Comparison of ENCODE assay signal across 9 cellular contexts in genomic region chr4:176321589-176321988, GRCh38. TPM values are rescaled to one million over a fixed set of nuclear protein-coding genes. Genes with fewer than 3 reads are reported as not detected.
DNase-seq lines count a peak whose midpoint lies in the region; ATAC-seq, FAIRE-seq and TF ChIP-seq lines count a peak whose summit lies in the region.
"Had no signal": no experiment of that assay in that cellular context is flagged by ENCODE, and none has a peak within 500 bp of the region (broad histone marks: within the 10 kb centered on the region; RNA-seq: fewer than 3 reads in every experiment).

No MANE protein-coding gene starts in this region.

- no peak overlapping the region for H3K23ac ChIP-seq in neuronal stem cell (ENCODE audit: low read depth, low read length, poor library complexity)

- ATAC-seq in GM12878 (no peak), GM18519 (IDR thresholded peaks at IDR 0.05; ENCODE audit: low FRiP score, unreplicated experiment) (no peak), GM21447 (IDR thresholded peaks at IDR 0.05; ENCODE audit: unreplicated experiment) (no peak)

- H3K9ac ChIP-seq in GM12878 (ENCODE audit: control insufficient read depth, insufficient read depth, low read length) (peak overlapping the region; percentile 95; the same call in 1 of the 2 replicates), neuronal stem cell (ENCODE audit: low read depth, low read length, poor library complexity) (no peak overlapping the region)

- H3K36me3 ChIP-seq in A673 (ENCODE audit: insufficient read depth, low read length, poor library complexity, severe bottlenecking) (no peaks in the 10 kb centered on the region), GM12878 (ENCODE audit: control insufficient read depth in 2 of 2, insufficient read depth in 2 of 2, low read length in 1 of 2) (no peaks in the 10 kb centered on the region; a peak in 1 of 4 replicates), mesodermal cell (ENCODE audit: control insufficient read depth, insufficient read depth, low read length) (peaks cover 15% of the 10 kb centered on the region), neuronal stem cell (replicated peaks in 1 of 2; ENCODE audit: control insufficient read depth in 2 of 2, insufficient read depth in 2 of 2, low read length in 2 of 2) (peaks cover 0 to 16% of the 10 kb centered on the region in 2 donors), thyroid gland (no peaks in the 10 kb centered on the region)

- DNase-seq in A673 (ENCODE audit: low spot score) (no peak), HFF-Myc (ENCODE audit: extremely low read depth, low read depth) (no peak), GM12878 (ENCODE audit: low read depth, low spot score) (no peak), neuronal stem cell (ENCODE audit: low spot score) (no peak), thyroid gland (no peak)
- DNase-seq: caudate nucleus had no signal

- no peak for TF ChIP-seq EP300 in GM12878 (IDR thresholded peaks at IDR 0.05; ENCODE audit: borderline replicate concordance in 1 of 2, control insufficient read depth in 1 of 2, low read depth in 2 of 2, low read length in 2 of 2)

- H3K27me3 ChIP-seq in A673 (replicated peaks; ENCODE audit: insufficient read depth, low read depth, low read length, poor library complexity) (no peaks in the 10 kb centered on the region), GM12878 (replicated peaks in 1 of 2; ENCODE audit: control insufficient read depth in 2 of 2, insufficient read depth in 2 of 2, low read length in 1 of 2) (no peaks in the 10 kb centered on the region), neuronal stem cell (ENCODE audit: control insufficient read depth in 3 of 3, insufficient read depth in 3 of 3, low read depth in 1 of 3, low read length in 3 of 3) (no peaks in the 10 kb centered on the region), thyroid gland (no peaks in the 10 kb centered on the region)

- TF ChIP-seq CTCF in A673 (conservative IDR thresholded peaks at IDR 0.05; ENCODE audit: low read depth, low read length), result no peak
- no peak for TF ChIP-seq CTCF in HFF-Myc (IDR thresholded peaks at IDR 0.05; ENCODE audit: low read depth, low read length, missing control alignments)
- no peak for TF ChIP-seq CTCF in GM12878 (IDR thresholded peaks at IDR 0.05 in 2 of 3, conservative IDR thresholded peaks at IDR 0.05 in 1 of 3; ENCODE audit: control insufficient read depth in 2 of 3, extremely low read depth in 1 of 3, insufficient read depth in 1 of 3, low read depth in 3 of 3, low read length in 3 of 3)
- TF ChIP-seq CTCF in thyroid gland (IDR thresholded peaks at IDR 0.05), result no peak

- RAD21 ChIA-PET in GM12878 (lab: Charles Lee; ENCODE audit: unreplicated experiment), result interaction anchor here (0.7 kb wide), 1 partner anchor 368 kb away, joined by 3 read pairs; no protein-coding TSS in a partner anchor

- TF ChIP-seq POLR2A in GM12878 (IDR thresholded peaks at IDR 0.05; ENCODE audit: low read depth, low read length) (no peak), thyroid gland (IDR thresholded peaks at IDR 0.05) (no peak)

- BruUV-seq in A673 (replicated peaks; lab: Mats Ljungman, UMichigan) (no TSS peak), GM12878 (replicated peaks; lab: Mats Ljungman, UMichigan) (no TSS peak)

- H2BK5ac ChIP-seq in neuronal stem cell (ENCODE audit: low read length), result no peak overlapping the region

- H3K27ac ChIP-seq in A673 (ENCODE audit: low read depth, low read length, poor library complexity, severe bottlenecking), result no peak overlapping the region
- H3K27ac ChIP-seq in GM12878 (ENCODE audit: control insufficient read depth, insufficient read depth), result no peak overlapping the region
- no peak overlapping the region for H3K27ac ChIP-seq in mesodermal cell (ENCODE audit: low read depth, low read length, severe bottlenecking)
- H3K27ac ChIP-seq in neuronal stem cell (replicated peaks; ENCODE audit: low read length), result no peak overlapping the region
- peak overlapping the region in 1 of 3 donors; percentile 93 for H3K27ac ChIP-seq in thyroid gland

- no peak overlapping the region for H2BK12ac ChIP-seq in neuronal stem cell (ENCODE audit: low read length)

- no peak overlapping the region for H3K4ac ChIP-seq in neuronal stem cell (ENCODE audit: low read length)

- CTCF ChIA-PET in A673 (lab: Charles Lee) (no interaction called here), GM12878 (lab: Yijun Ruan, JAX) (interaction anchor here (1.0 kb wide), 1 partner anchor 8 kb away, joined by 3 read pairs; no protein-coding TSS in a partner anchor)

- TF ChIP-seq RAD21 in GM12878 (IDR thresholded peaks at IDR 0.05; ENCODE audit: insufficient read depth, low read depth, low read length), result no peak

- H3K14ac ChIP-seq in neuronal stem cell (ENCODE audit: low read length), result no peak overlapping the region

- POLR2A ChIA-PET in A673 (lab: Charles Lee; ENCODE audit: low non-redundant PET), result no interaction called here
- POLR2A ChIA-PET in GM12878 (lab: Charles Lee), result interaction anchor here (0.6 to 1.0 kb wide), 3 partner anchors 9 to 126 kb away, joined by 3 read pairs; no protein-coding TSS in a partner anchor

- H3K4me1 ChIP-seq in A673 (ENCODE audit: insufficient read depth, low read length, poor library complexity, severe bottlenecking) (peaks cover 20% of the 10 kb centered on the region), GM12878 (ENCODE audit: control insufficient read depth, insufficient read depth, low read length) (peaks cover 9% of the 10 kb centered on the region; the same call in 1 of the 2 replicates), mesodermal cell (ENCODE audit: control insufficient read depth, insufficient read depth, low read length, poor library complexity, severe bottlenecking) (no peaks in the 10 kb centered on the region), neuronal stem cell (ENCODE audit: control insufficient read depth in 2 of 2, insufficient read depth in 1 of 2, low read depth in 1 of 2, low read length in 2 of 2) (peaks cover 0 to 15% of the 10 kb centered on the region in 2 donors), thyroid gland (peaks cover 15 to 18% of the 10 kb centered on the region in 2 donors)

- H3K4me2 ChIP-seq in GM12878 (ENCODE audit: control insufficient read depth, insufficient read depth) (peak overlapping the region; percentile 85), neuronal stem cell (ENCODE audit: insufficient read depth, low read length, poor library complexity, severe bottlenecking) (no peak overlapping the region)

- 1% methylated on average over 5 of the region's 5 CpGs for WGBS in GM12878 (ENCODE audit: insufficient coverage, insufficient replicate concordance, low lambda C conversion rate, missing lambda C conversion rate)
- WGBS in mesodermal cell (ENCODE audit: insufficient coverage in 2 of 2), 2 experiments, result no CpG with 5 or more reads among the region's 5 CpGs
- no CpG with 5 or more reads among the region's 5 CpGs for WGBS in neuronal stem cell (ENCODE audit: extremely low coverage in 2 of 2, insufficient read length in 2 of 2, insufficient replicate concordance in 1 of 2), 2 donors
- 70 to 79% methylated on average over 5 of the region's 5 CpGs for WGBS in thyroid gland, 2 donors

- no peak overlapping the region for H3K18ac ChIP-seq in neuronal stem cell (ENCODE audit: low read length)

- no peak overlapping the region for H2AK5ac ChIP-seq in neuronal stem cell (ENCODE audit: low read depth, low read length)

- no peak overlapping the region for H2BK15ac ChIP-seq in neuronal stem cell (ENCODE audit: low read length)

- in situ Hi-C loops in GM12878 (cut with MboI), result no loop called here

- no peak overlapping the region for H4K8ac ChIP-seq in neuronal stem cell (ENCODE audit: low read depth, low read length)

- H4K91ac ChIP-seq in neuronal stem cell (ENCODE audit: low read depth, low read length, poor library complexity), result no peak overlapping the region

- H2BK120ac ChIP-seq in neuronal stem cell (ENCODE audit: low read depth, low read length), result no peak overlapping the region

- intact Hi-C loops in A673 (cut with micrococcal nuclease; ENCODE audit: unreplicated experiment), result no loop called here
- intact Hi-C loops in GM12878 (cut with micrococcal nuclease; ENCODE audit: unreplicated experiment), result loop anchor here (5.0 kb wide), 1 partner anchor 169 kb away; no protein-coding TSS in a partner anchor
- intact Hi-C loops in thyroid gland (cut with DNase I), result no loop called here

- no peaks in the 10 kb centered on the region for H3K9me3 ChIP-seq in A673 (ENCODE audit: low read depth, low read length, poor library complexity, severe bottlenecking)
- no peaks in the 10 kb centered on the region for H3K9me3 ChIP-seq in GM12878 (replicated peaks; ENCODE audit: control insufficient read depth, insufficient read depth, low read length)
- no peaks in the 10 kb centered on the region for H3K9me3 ChIP-seq in mesodermal cell (ENCODE audit: control insufficient read depth, low read length)
- peaks cover 0 to 2% of the 10 kb centered on the region in 2 donors for H3K9me3 ChIP-seq in neuronal stem cell (replicated peaks in 1 of 2; ENCODE audit: control insufficient read depth in 2 of 2, insufficient read depth in 1 of 2, low read depth in 1 of 2, low read length in 2 of 2)
- no peaks in the 10 kb centered on the region for H3K9me3 ChIP-seq in thyroid gland

- FAIRE-seq in GM12878 (lab: Jason Lieb, UNC), result no peak

- H2AFZ ChIP-seq in GM12878 (ENCODE audit: control insufficient read depth, low read depth, low read length) (no peak overlapping the region), neuronal stem cell (ENCODE audit: low read length) (no peak overlapping the region)

- H3K4me3 ChIP-seq in A673 (ENCODE audit: low read depth, low read length, poor library complexity, severe bottlenecking) (peak overlapping the region; percentile 87), HFF-Myc (replicated peaks; ENCODE audit: low read depth, low read length) (peak overlapping the region; percentile 77), GM12878 (peak overlapping the region; percentile 81), mesodermal cell (ENCODE audit: extremely low read depth, insufficient read depth, low read length, poor library complexity, severe bottlenecking) (peak overlapping the region; percentile 74), neuronal stem cell (ENCODE audit: low read length in 2 of 2) (peak overlapping the region in 1 of 2 donors; percentile 97), thyroid gland (replicated peaks in 1 of 3) (peak overlapping the region in 1 of 3 donors; percentile 64)

- H4K20me1 ChIP-seq in GM12878 (ENCODE audit: control insufficient read depth, insufficient read depth), result no peaks in the 10 kb centered on the region

- H3K79me2 ChIP-seq in GM12878 (ENCODE audit: control insufficient read depth, insufficient read depth, low read length), result peaks cover 56% of the 10 kb centered on the region

- peaks cover 4% of the 10 kb centered on the region for H3K79me1 ChIP-seq in neuronal stem cell (ENCODE audit: low read depth, low read length)

- SMC1A ChIA-PET in GM12878 (lab: Charles Lee; ENCODE audit: uncharacterized antibody, unreplicated experiment), result interaction anchor here (0.7 to 1.7 kb wide), 2 partner anchors 18 to 360 kb away, joined by 3 to 4 read pairs; no protein-coding TSS in a partner anchor

RNA-seq across cellular contexts. Expression of gene SPCS3, which starts 1.8 kb away (rescaled TPM):
- total RNA-seq in A673 (2021) (118 and 128 TPM in 2 replicates), GM12878 (2014; rRNA removed) (83.4 and 92.6 TPM in 2 replicates), GM12878 (2014; rRNA removed; fragmentation: Illumina TruSeq; extraction: Trizol) (112 and 113 TPM in 2 replicates), GM12878 (2021) (144 and 151 TPM in 2 replicates), thyroid gland (100 to 1,000 TPM; 129 to 149 (median 136) TPM)
- 114 and 123 TPM in 2 replicates for total RNA-seq in GM12878 (2013; cell fraction: nucleolus; rRNA removed)
- polyA plus RNA-seq in GM12878 (2011; ENCODE audit: low read depth), result 34.6 TPM
- polyA plus RNA-seq in GM12878 (2011; rRNA removed) (50.0 and 79.6 TPM in 2 replicates), GM12878 (2014; fragmentation: Illumina TruSeq; extraction: Trizol) (69.4 and 87.6 TPM in 2 replicates), GM12878 (2014; fragmentation: Nextera tagmentation; extraction: Ambion mirVana) (10 to 100 TPM; 50.6 to 53.4 TPM), GM12878 (2014; rRNA removed) (61.6 and 74.4 TPM in 2 replicates), GM12878 (2016; fragmentation: Nextera tagmentation; extraction: Ambion mirVana) (100 to 1,000 TPM; 114 to 124 TPM)
- polyA plus RNA-seq in GM12878 (2011; cell fraction: cytosol; rRNA removed), result 19.2 and 19.8 TPM in 2 replicates
- 33.6 and 34.1 TPM in 2 replicates for polyA plus RNA-seq in GM12878 (2011; cell fraction: nucleus; rRNA removed)
- 44.5 and 53.0 TPM in 2 replicates for polyA plus RNA-seq in GM12878 (2012)
- polyA minus RNA-seq in GM12878 (2011; rRNA and poly(A)+ RNA removed), result 26.3 and 26.6 TPM in 2 replicates
- polyA minus RNA-seq in GM12878 (2011; cell fraction: cytosol; rRNA and poly(A)+ RNA removed), result 18.4 TPM in 2 replicates
- 45.9 and 79.7 TPM in 2 replicates for polyA minus RNA-seq in GM12878 (2011; cell fraction: nucleus; rRNA and poly(A)+ RNA removed)
- 114 TPM for polyA plus RNA-seq in mesodermal cell (2013, experiment 1 of 2)
- 117 TPM for polyA plus RNA-seq in mesodermal cell (2013, experiment 2 of 2)
- polyA plus RNA-seq in neuronal stem cell (2013, experiment 1 of 2), result 47.5 TPM
- polyA plus RNA-seq in neuronal stem cell (2013, experiment 2 of 2), result 49.2 TPM

RNA-seq across cellular contexts. Expression of gene ASB5, which starts 52.6 kb away (rescaled TPM):
- not detected in 2 replicates for total RNA-seq in A673 (2021)
- total RNA-seq in GM12878 (2013; cell fraction: nucleolus; rRNA removed), result not detected in 2 replicates
- not detected in 2 replicates for total RNA-seq in GM12878 (2014; rRNA removed)
- total RNA-seq in GM12878 (2014; rRNA removed; fragmentation: Illumina TruSeq; extraction: Trizol), result not detected in 2 replicates
- not detected in 2 replicates for total RNA-seq in GM12878 (2021)
- polyA plus RNA-seq in GM12878 (2011; ENCODE audit: low read depth), result not detected
- polyA plus RNA-seq in GM12878 (2011; rRNA removed), result not detected in 2 replicates
- not detected in 2 replicates for polyA plus RNA-seq in GM12878 (2011; cell fraction: cytosol; rRNA removed)
- not detected in 2 replicates for polyA plus RNA-seq in GM12878 (2011; cell fraction: nucleus; rRNA removed)
- polyA plus RNA-seq in GM12878 (2012), result not detected in 2 replicates
- polyA plus RNA-seq in GM12878 (2014; fragmentation: Illumina TruSeq; extraction: Trizol), result not detected in 2 replicates
- not detected for polyA plus RNA-seq in GM12878 (2014; fragmentation: Nextera tagmentation; extraction: Ambion mirVana)
- 0.03 TPM in 1 of 2 replicates, not detected in the other for polyA plus RNA-seq in GM12878 (2014; rRNA removed)
- not detected for polyA plus RNA-seq in GM12878 (2016; fragmentation: Nextera tagmentation; extraction: Ambion mirVana)
- not detected in 2 replicates for polyA minus RNA-seq in GM12878 (2011; rRNA and poly(A)+ RNA removed)
- not detected in 2 replicates for polyA minus RNA-seq in GM12878 (2011; cell fraction: cytosol; rRNA and poly(A)+ RNA removed)
- not detected in 2 replicates for polyA minus RNA-seq in GM12878 (2011; cell fraction: nucleus; rRNA and poly(A)+ RNA removed)
- polyA plus RNA-seq in mesodermal cell (2013, experiment 1 of 2), result not detected
- polyA plus RNA-seq in mesodermal cell (2013, experiment 2 of 2), result not detected
- polyA plus RNA-seq in neuronal stem cell (2013, experiment 1 of 2), result not detected
- polyA plus RNA-seq in neuronal stem cell (2013, experiment 2 of 2), result not detected
- under 1 TPM in 1 of 4 donors, not detected in 3; 0.13 TPM for total RNA-seq in thyroid gland
